ENCODE assay signal across 8 cellular contexts in genomic region chr1:171780583-171781166, GRCh38. TPM values are rescaled to one million over a fixed set of nuclear protein-coding genes. Genes with fewer than 3 reads are reported as not detected.
DNase-seq lines count a peak whose midpoint lies in the region; ATAC-seq and TF ChIP-seq lines count a peak whose summit lies in the region.

No MANE protein-coding gene starts in this region.

- H3K36me3 ChIP-seq in kidney epithelial cell (ENCODE audit: control insufficient read depth, insufficient read depth, low read length) = peaks cover 3% of the 10 kb centered on the region
- H3K36me3 ChIP-seq in tibial artery = peaks cover 11 to 21% (median 18%) of the 10 kb centered on the region in 3 donors

- peak overlapping the region; percentile 83 to 85 for H3K27ac ChIP-seq in tibial artery

- H3K9me3 ChIP-seq in tibial artery = no peaks in the 10 kb centered on the region

- no peak for TF ChIP-seq CTCF in kidney epithelial cell (IDR thresholded peaks at IDR 0.05; ENCODE audit: insufficient read depth, low read length, poor library complexity, severe bottlenecking)
- TF ChIP-seq CTCF in tibial artery (IDR thresholded peaks at IDR 0.05) = no peak

- H3K4me3 ChIP-seq in kidney epithelial cell (ENCODE audit: low read depth, low read length) (peak overlapping the region; percentile 34), tibial artery (peak overlapping the region; percentile 71 to 76)

- peak overlapping the region; percentile 95 for H3K4me3 Mint-ChIP-seq in activated T-cell treated with anti-CD3 and anti-CD28 coated beads, Interleukin-2, amount 50 U/mL, for 24 hours
- H3K4me3 Mint-ChIP-seq in activated naive CD8-positive, alpha-beta T cell treated with anti-CD3 and anti-CD28 coated beads for 36 hours = peak overlapping the region; percentile 92

- H3K27me3 ChIP-seq in kidney epithelial cell (ENCODE audit: control insufficient read depth, insufficient read depth, low read length) = no peaks in the 10 kb centered on the region
- no peaks in the 10 kb centered on the region for H3K27me3 ChIP-seq in tibial artery

- H3K27me3 Mint-ChIP-seq in activated T-cell treated with anti-CD3 and anti-CD28 coated beads, Interleukin-2, amount 50 U/mL, for 24 hours = no peaks in the 10 kb centered on the region
- no peaks in the 10 kb centered on the region for H3K27me3 Mint-ChIP-seq in activated naive CD8-positive, alpha-beta T cell treated with anti-CD3 and anti-CD28 coated beads for 36 hours

- no peak for DNase-seq in activated T-cell treated with anti-CD3 and anti-CD28 coated beads, Interleukin-2, amount 50 U/mL, for 24 hours
- DNase-seq in activated T-cell treated with anti-CD3 and anti-CD28 coated beads, Interleukin-2, amount 50 U/mL, for 1 hour = no peak
- DNase-seq in activated naive CD8-positive, alpha-beta T cell treated with anti-CD3 and anti-CD28 coated beads for 36 hours = no peak
- DNase-seq in kidney epithelial cell (ENCODE audit: low read depth) (no peak), tibial artery (no peak), SHP77 (lab: John Stamatoyannopoulos, UW) (no peak)
- DNase-seq in stimulated activated CD8-positive, alpha-beta memory T cell treated with anti-CD3 and anti-CD28 coated beads, Interleukin-4, amount 100 ng/mL, for 48 hours = no peak

- no peak for ATAC-seq in GM18517 (IDR thresholded peaks at IDR 0.05; ENCODE audit: unreplicated experiment)

- peaks cover 45% of the 10 kb centered on the region for H3K4me1 Mint-ChIP-seq in activated T-cell treated with anti-CD3 and anti-CD28 coated beads, Interleukin-2, amount 50 U/mL, for 24 hours (ENCODE audit: low read depth)
- peaks cover 35% of the 10 kb centered on the region for H3K4me1 Mint-ChIP-seq in activated naive CD8-positive, alpha-beta T cell treated with anti-CD3 and anti-CD28 coated beads for 36 hours

- intact Hi-C loops in tibial artery (cut with DNase I; ENCODE audit: low total_unique reads) = loop anchor here (2.0 to 10.0 kb wide), 2 partner anchors 34 to 754 kb away; partner anchors contain the start of gene SUCO

- peak overlapping the region; percentile 98 for H3K27ac Mint-ChIP-seq in activated T-cell treated with anti-CD3 and anti-CD28 coated beads, Interleukin-2, amount 50 U/mL, for 24 hours
- peak overlapping the region; percentile 94 for H3K27ac Mint-ChIP-seq in activated naive CD8-positive, alpha-beta T cell treated with anti-CD3 and anti-CD28 coated beads for 36 hours

- H3K9me3 Mint-ChIP-seq in activated T-cell treated with anti-CD3 and anti-CD28 coated beads, Interleukin-2, amount 50 U/mL, for 24 hours = no peaks in the 10 kb centered on the region
- no peaks in the 10 kb centered on the region for H3K9me3 Mint-ChIP-seq in activated naive CD8-positive, alpha-beta T cell treated with anti-CD3 and anti-CD28 coated beads for 36 hours

- H3K36me3 Mint-ChIP-seq in activated T-cell treated with anti-CD3 and anti-CD28 coated beads, Interleukin-2, amount 50 U/mL, for 24 hours (ENCODE audit: low read depth) = peaks cover 43% of the 10 kb centered on the region
- H3K36me3 Mint-ChIP-seq in activated naive CD8-positive, alpha-beta T cell treated with anti-CD3 and anti-CD28 coated beads for 36 hours = peaks cover 27% of the 10 kb centered on the region

- H3K4me1 ChIP-seq in tibial artery = peaks cover 0 to 42% (median 25%) of the 10 kb centered on the region in 4 donors

RNA-seq across cellular contexts. Expression of gene METTL13, which starts 0.8 kb away (rescaled TPM):
- total RNA-seq in activated naive CD8-positive, alpha-beta T cell treated with anti-CD3 and anti-CD28 coated beads for 36 hours = 10 to 100 TPM; 59.3 to 60.0 TPM
- 35.1 and 37.9 TPM in 2 replicates for total RNA-seq in kidney epithelial cell

RNA-seq across cellular contexts. Expression of gene VAMP4, which starts 38.8 kb away (rescaled TPM):
- 1 to 10 TPM; 4.8 to 5.1 TPM for total RNA-seq in activated naive CD8-positive, alpha-beta T cell treated with anti-CD3 and anti-CD28 coated beads for 36 hours
- total RNA-seq in kidney epithelial cell = 5.4 and 7.7 TPM in 2 replicates
